22 cellular contexts compared by ENCODE assay signal in genomic region chr17:70187383-70187782, GRCh38. TPM values are rescaled to one million over a fixed set of nuclear protein-coding genes. Genes with fewer than 3 reads are reported as not detected.
A peak's percentile ranks its signal among the peaks of the same experiment; 100 is the strongest.
DNase-seq lines count a peak whose midpoint lies in the region; ATAC-seq and TF ChIP-seq lines count a peak whose summit lies in the region.
"Had no signal": no experiment of that assay in that cellular context is flagged by ENCODE, and none has a peak within 500 bp of the region (broad histone marks: within the 10 kb centered on the region; RNA-seq: fewer than 3 reads in every experiment).

No MANE protein-coding gene starts in this region.

- H4K20me1 ChIP-seq in SK-N-SH (ENCODE audit: insufficient read depth) (no peaks in the 10 kb centered on the region), osteoblast (ENCODE audit: insufficient read depth, low read length) (no peaks in the 10 kb centered on the region)

- no peak overlapping the region for H2AFZ ChIP-seq in SK-N-SH (ENCODE audit: low read depth)
- H2AFZ ChIP-seq in osteoblast (ENCODE audit: low read length): no peak overlapping the region

- H3K27me3 Mint-ChIP-seq in CD4-positive, alpha-beta T cell: no peaks in the 10 kb centered on the region
- H3K27me3 Mint-ChIP-seq: activated naive CD4-positive, alpha-beta T cell treated with anti-CD3 and anti-CD28 coated beads, Interleukin-2, amount 10 ng/mL, durations not matched to agents 7 days and 5 days had no signal

- no peak for TF ChIP-seq RAD21 in SK-N-SH (IDR thresholded peaks at IDR 0.05; ENCODE audit: low read length)

- H3K36me3 ChIP-seq in SK-N-SH (replicated peaks in 1 of 2; ENCODE audit: control insufficient read depth in 1 of 2, insufficient read depth in 2 of 2, low read length in 1 of 2) (no peaks in the 10 kb centered on the region), osteoblast (ENCODE audit: insufficient read depth, low read length) (no peaks in the 10 kb centered on the region)
- H3K36me3 ChIP-seq: colonic mucosa, pancreas, sigmoid colon had no signal

- H3K9me2 ChIP-seq in SK-N-SH: no peaks in the 10 kb centered on the region

- no peaks in the 10 kb centered on the region for H3K36me3 Mint-ChIP-seq in CD4-positive, alpha-beta T cell (ENCODE audit: low read depth)
- H3K36me3 Mint-ChIP-seq: activated naive CD4-positive, alpha-beta T cell treated with anti-CD3 and anti-CD28 coated beads, Interleukin-2, amount 10 ng/mL, durations not matched to agents 7 days and 5 days; CD8-positive, alpha-beta T cell; natural killer cell treated with Interleukin-12 subunit alpha and Interleukin-12 subunit beta and Interleukin-15 and Interleukin-18, amount 100 ng/mL, for 72 hours had no signal

- no peak overlapping the region for H3K4me3 ChIP-seq in SK-N-SH (ENCODE audit: low read depth in 2 of 2, low read length in 1 of 2)
- no peak overlapping the region for H3K4me3 ChIP-seq in osteoblast (ENCODE audit: insufficient read depth, low read length)
- H3K4me3 ChIP-seq: colonic mucosa, pancreas, sigmoid colon had no signal

- peak; percentile 63 for ATAC-seq in esophagus mucosa
- ATAC-seq in CD4-positive, alpha-beta T cell (ENCODE audit: poor library complexity): no peak
- ATAC-seq in HG03565 (IDR thresholded peaks at IDR 0.05; ENCODE audit: unreplicated experiment): no peak
- ATAC-seq in HG03432 (IDR thresholded peaks at IDR 0.05; ENCODE audit: unreplicated experiment): no peak
- ATAC-seq in HG03097 (IDR thresholded peaks at IDR 0.05; ENCODE audit: low FRiP score, unreplicated experiment): no peak
- ATAC-seq: activated CD4-positive, alpha-beta T cell treated with anti-CD3 and anti-CD28 coated beads for 36 hours; activated T-cell treated with anti-CD3 and anti-CD28 coated beads, Interleukin-2, amount 50 U/mL, for 72 hours; CD8-positive, alpha-beta T cell; left cardiac atrium; natural killer cell treated with Interleukin-12 subunit alpha and Interleukin-12 subunit beta and Interleukin-15 and Interleukin-18, amount 100 ng/mL, for 72 hours had no signal

- CTCF ChIA-PET in SK-N-SH (lab: Yijun Ruan, JAX): interaction anchor here (1.0 kb wide), 1 partner anchor 15 kb away, joined by 3 read pairs; no protein-coding TSS in a partner anchor
- CTCF ChIA-PET in CD4-positive, alpha-beta T cell (lab: Charles Lee): no interaction called here

- no peak overlapping the region for H3K9ac ChIP-seq in SK-N-SH

- intact Hi-C loops in CD4-positive, alpha-beta T cell (cut with DNase I, micrococcal nuclease): no loop called here

- WGBS in SK-N-SH (ENCODE audit: low lambda C conversion rate): 42% methylated on average over 3 of the region's 3 CpGs

- H3K79me2 ChIP-seq in SK-N-SH (ENCODE audit: insufficient read depth) (no peaks in the 10 kb centered on the region), osteoblast (ENCODE audit: insufficient read depth, low read length) (no peaks in the 10 kb centered on the region)

- H3K4me1 Mint-ChIP-seq in CD4-positive, alpha-beta T cell (ENCODE audit: low read depth): no peaks in the 10 kb centered on the region
- H3K4me1 Mint-ChIP-seq: activated CD4-positive, alpha-beta T cell treated with anti-CD3 and anti-CD28 coated beads for 36 hours; activated naive CD4-positive, alpha-beta T cell treated with anti-CD3 and anti-CD28 coated beads, Interleukin-2, amount 10 ng/mL, durations not matched to agents 7 days and 5 days had no signal

- H3K4me1 ChIP-seq in SK-N-SH (ENCODE audit: control insufficient read depth in 1 of 2, insufficient read depth in 2 of 2, low read depth in 1 of 2, low read length in 1 of 2) (no peaks in the 10 kb centered on the region), osteoblast (ENCODE audit: insufficient read depth, low read length) (no peaks in the 10 kb centered on the region)
- H3K4me1 ChIP-seq: colonic mucosa, sigmoid colon had no signal

- H3K27me3 ChIP-seq in SK-N-SH (ENCODE audit: insufficient read depth) (no peaks in the 10 kb centered on the region), osteoblast (ENCODE audit: insufficient read depth, low read length) (no peaks in the 10 kb centered on the region)
- H3K27me3 ChIP-seq in CD4-positive, alpha-beta T cell (ENCODE audit: control insufficient read depth, insufficient read depth, low read length): no peaks in the 10 kb centered on the region
- H3K27me3 ChIP-seq: colonic mucosa, pancreas, sigmoid colon had no signal

- no peaks in the 10 kb centered on the region for H3K9me3 ChIP-seq in SK-N-SH
- no peaks in the 10 kb centered on the region for H3K9me3 ChIP-seq in osteoblast (ENCODE audit: low read depth, low read length)
- H3K9me3 ChIP-seq in CD4-positive, alpha-beta T cell (ENCODE audit: control insufficient read depth, low read length): no peaks in the 10 kb centered on the region
- H3K9me3 ChIP-seq: colonic mucosa, pancreas, sigmoid colon had no signal

- no peak for TF ChIP-seq EP300 in SK-N-SH (IDR thresholded peaks at IDR 0.05; ENCODE audit: borderline replicate concordance in 1 of 2, low read depth in 1 of 2, low read length in 1 of 2)

- H3K4me2 ChIP-seq in SK-N-SH (no peak overlapping the region), osteoblast (ENCODE audit: insufficient read depth, low read length) (no peak overlapping the region)

- H3K27ac ChIP-seq in SK-N-SH (ENCODE audit: low read depth in 2 of 2, low read length in 1 of 2): no peak overlapping the region; a peak in 1 of 4 replicates
- H3K27ac ChIP-seq in osteoblast (ENCODE audit: low read depth, low read length): no peak overlapping the region
- H3K27ac ChIP-seq in CD4-positive, alpha-beta T cell (ENCODE audit: low read depth, low read length): no peak overlapping the region
- H3K27ac ChIP-seq: colonic mucosa, pancreas, sigmoid colon had no signal

- no peaks in the 10 kb centered on the region for H3F3A ChIP-seq in SK-N-SH (replicated peaks; ENCODE audit: insufficient read depth)

- H3K9me3 Mint-ChIP-seq in CD4-positive, alpha-beta T cell: no peaks in the 10 kb centered on the region
- H3K9me3 Mint-ChIP-seq: activated naive CD4-positive, alpha-beta T cell treated with anti-CD3 and anti-CD28 coated beads, Interleukin-2, amount 10 ng/mL, durations not matched to agents 7 days and 5 days; CD8-positive, alpha-beta T cell had no signal

- DNase-seq in GM03348 (ENCODE audit: low spot score) (peak; percentile 32), SK-N-SH (no peak), osteoblast (ENCODE audit: insufficient read length, low spot score, missing footprints) (peak; percentile 56)
- no peak for DNase-seq in CD4-positive, alpha-beta T cell
- DNase-seq: activated CD4-positive, alpha-beta T cell treated with anti-CD3 and anti-CD28 coated beads for 36 hours; activated naive CD4-positive, alpha-beta T cell treated with anti-CD3 and anti-CD28 coated beads, Interleukin-2, amount 10 ng/mL, durations not matched to agents 7 days and 5 days; activated T-cell treated with anti-CD3 and anti-CD28 coated beads, Interleukin-2, amount 50 U/mL, for 72 hours; CD8-positive, alpha-beta T cell; colonic mucosa; DMS79; left cardiac atrium; NCI-H2081 treated with DMSO at 0.1 percent for 48 hours; pancreas; sigmoid colon; SW 1271 had no signal

- no peak for TF ChIP-seq CTCF in SK-N-SH (IDR thresholded peaks at IDR 0.05)
- TF ChIP-seq CTCF in osteoblast (IDR thresholded peaks at IDR 0.05; ENCODE audit: extremely low read depth, low read depth, low read length): no peak
- no peak for TF ChIP-seq CTCF in CD4-positive, alpha-beta T cell (IDR thresholded peaks at IDR 0.05)

- H3K4me3 Mint-ChIP-seq in CD4-positive, alpha-beta T cell: no peak overlapping the region
- H3K4me3 Mint-ChIP-seq: activated CD4-positive, alpha-beta T cell treated with anti-CD3 and anti-CD28 coated beads for 36 hours; activated naive CD4-positive, alpha-beta T cell treated with anti-CD3 and anti-CD28 coated beads, Interleukin-2, amount 10 ng/mL, durations not matched to agents 7 days and 5 days; activated T-cell treated with anti-CD3 and anti-CD28 coated beads, Interleukin-2, amount 50 U/mL, for 72 hours; CD8-positive, alpha-beta T cell; mesothelial cell of epicardium; natural killer cell treated with Interleukin-12 subunit alpha and Interleukin-12 subunit beta and Interleukin-15 and Interleukin-18, amount 100 ng/mL, for 72 hours had no signal

- H3K27ac Mint-ChIP-seq in CD4-positive, alpha-beta T cell: no peak overlapping the region
- H3K27ac Mint-ChIP-seq: activated CD4-positive, alpha-beta T cell treated with anti-CD3 and anti-CD28 coated beads for 36 hours; activated naive CD4-positive, alpha-beta T cell treated with anti-CD3 and anti-CD28 coated beads, Interleukin-2, amount 10 ng/mL, durations not matched to agents 7 days and 5 days; CD8-positive, alpha-beta T cell; mesothelial cell of epicardium; natural killer cell treated with Interleukin-12 subunit alpha and Interleukin-12 subunit beta and Interleukin-15 and Interleukin-18, amount 100 ng/mL, for 72 hours had no signal

- POLR2A ChIA-PET in SK-N-SH (lab: Yijun Ruan, JAX): no interaction called here
- POLR2A ChIA-PET in CD4-positive, alpha-beta T cell (lab: Charles Lee): no interaction called here

TF ChIP-seq in SK-N-SH, 30 proteins besides CTCF, POLR2A, EP300 and RAD21:
- TF ChIP-seq CHD2 (IDR thresholded peaks at IDR 0.05; ENCODE audit: low read length, partially characterized antibody) (no peak), FOSL2 (IDR thresholded peaks at IDR 0.05; ENCODE audit: borderline replicate concordance, low read depth) (0 out of 2 replicates have a peak, but pooled peaks have one; percentile 17)
TF ChIP-seq in SK-N-SH: peak in this region for 1.

RNA-seq across cellular contexts. Expression of gene KCNJ2, which starts 18.1 kb away (rescaled TPM):
- 0.18 and 0.21 TPM in 2 replicates for polyA plus RNA-seq in SK-N-SH (2012; rRNA removed)
- 0.20 and 0.22 TPM in 2 replicates for polyA plus RNA-seq in SK-N-SH (2012; cell fraction: cytosol; rRNA removed)
- polyA plus RNA-seq in SK-N-SH (2012; cell fraction: nucleus; rRNA removed): 0.08 and 0.25 TPM in 2 replicates
- 7.5 TPM for total RNA-seq in esophagus mucosa
- total RNA-seq in osteoblast: 5.1 and 13.3 TPM in 2 replicates
- total RNA-seq in CD4-positive, alpha-beta T cell: not detected
- total RNA-seq: activated CD4-positive, alpha-beta T cell treated with anti-CD3 and anti-CD28 coated beads for 36 hours; activated CD8-positive, alpha-beta memory T cell treated with anti-CD3 and anti-CD28 coated beads for 36 hours; activated T-cell treated with anti-CD3 and anti-CD28 coated beads, Interleukin-2, amount 50 U/mL, for 72 hours; CD8-positive, alpha-beta T cell had no signal

Comparison
In these comparisons a context has a peak if more than half of its experiments do, and no peak if none do; other contexts are left out.
1. DNase-seq: peak in GM03348 (single experiment) and osteoblast (single experiment); none in SK-N-SH (single experiment) and CD4-positive, alpha-beta T cell (0 of 10).